ENCODE assay signal across 23 cellular contexts in genomic region chr7:50734246-50734645, GRCh38.
"Had no signal": no experiment of that assay in that cellular context is flagged by ENCODE, and none has a peak within 500 bp of the region (broad histone marks: within the 10 kb centered on the region; RNA-seq: fewer than 3 reads in every experiment).

No MANE protein-coding gene starts in this region.

- H3K4me1 Mint-ChIP-seq: memory B cell had no signal

- H3K36me3 Mint-ChIP-seq: memory B cell, natural killer cell, T-cell had no signal

- H3K27me3 ChIP-seq: breast epithelium, gastrocnemius medialis, heart left ventricle, right atrium auricular region, suprapubic skin had no signal

- H3K36me3 ChIP-seq: breast epithelium, gastrocnemius medialis, right atrium auricular region, suprapubic skin had no signal

- DNase-seq: activated CD4-positive, alpha-beta T cell treated with anti-CD3 and anti-CD28 coated beads, Interleukin-2, amount 50 U/mL, for 4 hours; activated CD4-positive, CD25-positive, alpha-beta regulatory T cell treated with anti-CD3 and anti-CD28 coated beads, Interleukin-2, amount 50 U/mL, for 72 hours; activated naive CD4-positive, alpha-beta T cell treated with Interleukin-2 at 50 U/mL for 16 hours; anterior cingulate cortex; cerebellar nuclear complex; dermis blood vessel endothelial cell; effector memory CD8-positive, alpha-beta T cell; gastrocnemius medialis; heart left ventricle; left cardiac atrium; natural killer cell; nucleus accumbens; posterior cingulate gyrus; stimulated activated CD4-positive, alpha-beta T cell treated with anti-CD3 and anti-CD28 coated beads, Interleukin-4, amount 100 ng/mL, for 24 hours; stimulated activated CD8-positive, alpha-beta memory T cell treated with anti-CD3 and anti-CD28 coated beads, Interleukin-4, amount 100 ng/mL, for 48 hours; stimulated activated naive CD8-positive, alpha-beta T cell treated with anti-CD3 and anti-CD28 coated beads, Interleukin-15, Interleukin-2, amounts not matched to agents 100 U/mL and 50 U/mL, for 24 hours; T-cell had no signal

- ATAC-seq: activated T-helper 17 cell treated with anti-CD3 and anti-CD28 coated beads, Interleukin-2, amount 50 U/mL, for 72 hours; effector memory CD8-positive, alpha-beta T cell; gastrocnemius medialis; left cardiac atrium; natural killer cell; stimulated activated naive CD8-positive, alpha-beta T cell treated with anti-CD3 and anti-CD28 coated beads, Interleukin-15, Interleukin-2, amounts not matched to agents 100 U/mL and 50 U/mL, for 24 hours; T-cell had no signal

- H3K27ac Mint-ChIP-seq: activated T-helper 17 cell treated with anti-CD3 and anti-CD28 coated beads, Interleukin-2, amount 50 U/mL, for 72 hours; memory B cell; type B pancreatic cell had no signal

- H3K4me3 ChIP-seq: breast epithelium, gastrocnemius medialis, heart left ventricle, right atrium auricular region, suprapubic skin had no signal

- H3K9me3 ChIP-seq: breast epithelium, gastrocnemius medialis, heart left ventricle, right atrium auricular region, suprapubic skin had no signal

- H3K9me3 Mint-ChIP-seq: activated T-helper 17 cell treated with anti-CD3 and anti-CD28 coated beads, Interleukin-2, amount 50 U/mL, for 72 hours; effector memory CD8-positive, alpha-beta T cell; natural killer cell; T-cell had no signal

- H3K27me3 Mint-ChIP-seq: activated T-helper 17 cell treated with anti-CD3 and anti-CD28 coated beads, Interleukin-2, amount 50 U/mL, for 72 hours; effector memory CD8-positive, alpha-beta T cell; T-cell; type B pancreatic cell had no signal

- H3K4me3 Mint-ChIP-seq: activated T-helper 17 cell treated with anti-CD3 and anti-CD28 coated beads, Interleukin-2, amount 50 U/mL, for 72 hours; effector memory CD8-positive, alpha-beta T cell; memory B cell; natural killer cell; T-cell; type B pancreatic cell had no signal

- H3K27ac ChIP-seq: heart left ventricle, right atrium auricular region, suprapubic skin had no signal

- H3K4me1 ChIP-seq: breast epithelium had no signal
